Comparison of ENCODE assay signal across 1 cellular context in genomic region chr7:26233902-26234511, GRCh38.
A peak's percentile ranks its signal among the peaks of the same experiment; 100 is the strongest.
TF ChIP-seq lines count a peak whose summit lies in the region.

No MANE protein-coding gene starts in this region.

TF ChIP-seq in K562, 482 proteins besides CTCF, POLR2A, EP300 and RAD21 (continued from another document and continues in another):
- TF ChIP-seq ZNF133 (CRISPR knock-in tag; IDR thresholded peaks at IDR 0.05) (no peak), CAMTA2 (CRISPR knock-in tag; conservative IDR thresholded peaks at IDR 0.05) (no peak), HMBOX1 (IDR thresholded peaks at IDR 0.05) (no peak), DPF2 (IDR thresholded peaks at IDR 0.05) (peak; percentile 95), XRCC4 (IDR thresholded peaks at IDR 0.05; ENCODE audit: extremely low read depth, insufficient read depth, insufficient read length) (no peak), CHD1 (IDR thresholded peaks at IDR 0.05; ENCODE audit: low read length) (no peak), MAFF (IDR thresholded peaks at IDR 0.05; ENCODE audit: low read length) (peak; percentile 93), HNRNPH1 (optimal IDR thresholded peaks at IDR 0.05; ENCODE audit: low read depth, low read length) (no peak), FUS (optimal IDR thresholded peaks at IDR 0.05; ENCODE audit: low read depth, low read length) (no peak), YBX1 (IDR thresholded peaks at IDR 0.05) (no peak), ASH1L (IDR thresholded peaks at IDR 0.05; ENCODE audit: borderline replicate concordance, low read depth, partially characterized antibody) (no peak), PML (IDR thresholded peaks at IDR 0.05; ENCODE audit: low read length) (0 out of 2 replicates have a peak, but pooled peaks have one; percentile 38), TCF7 (IDR thresholded peaks at IDR 0.05; ENCODE audit: borderline replicate concordance) (no peak), SETDB1 (IDR thresholded peaks at IDR 0.05; ENCODE audit: low read length) (no peak), ZNF507 (tag; conservative IDR thresholded peaks at IDR 0.05) (no peak), HMGXB4 (CRISPR knock-in tag; IDR thresholded peaks at IDR 0.05) (no peak), XRCC5 (IDR thresholded peaks at IDR 0.05; ENCODE audit: low read depth, low read length) (no peak), GATA2 (CRISPR knock-in tag; IDR thresholded peaks at IDR 0.05) (peak; percentile 89), EWSR1 (IDR thresholded peaks at IDR 0.05; ENCODE audit: borderline replicate concordance, low read depth, partially characterized antibody) (no peak), ZNF224 (CRISPR knock-in tag; IDR thresholded peaks at IDR 0.05) (no peak), MLX (CRISPR knock-in tag; conservative IDR thresholded peaks at IDR 0.05) (no peak), ZFP91 (CRISPR knock-in tag; IDR thresholded peaks at IDR 0.05) (no peak), CTCFL (IDR thresholded peaks at IDR 0.05; ENCODE audit: borderline replicate concordance, insufficient read depth, low read depth, low read length, poor library complexity, severe bottlenecking) (no peak), SMARCB1 (IDR thresholded peaks at IDR 0.05; ENCODE audit: insufficient read length, low read depth) (no peak), ZNF551 (CRISPR knock-in tag; IDR thresholded peaks at IDR 0.05) (no peak), ZNF232 (CRISPR knock-in tag; IDR thresholded peaks at IDR 0.05) (no peak), CEBPG (CRISPR knock-in tag; IDR thresholded peaks at IDR 0.05) (no peak), CEBPG (tag; conservative IDR thresholded peaks at IDR 0.05 in 1 of 2, IDR thresholded peaks at IDR 0.05 in 1 of 2) (peak in 1 of 2 experiments; percentile 38; a peak in 1 of 4 replicates), DLX4 (CRISPR knock-in tag; IDR thresholded peaks at IDR 0.05) (no peak), CREB5 (CRISPR knock-in tag; IDR thresholded peaks at IDR 0.05) (0 out of 2 replicates have a peak, but pooled peaks have one; percentile 16), HBP1 (CRISPR knock-in tag; IDR thresholded peaks at IDR 0.05) (no peak), MTF1 (CRISPR knock-in tag; IDR thresholded peaks at IDR 0.05; ENCODE audit: borderline replicate concordance) (no peak), MYC (IDR thresholded peaks at IDR 0.05; ENCODE audit: low read depth, low read length) (no peak), MYC (CRISPR knock-in tag; IDR thresholded peaks at IDR 0.05; ENCODE audit: borderline replicate concordance, low read depth) (no peak), POU5F1 (IDR thresholded peaks at IDR 0.05; ENCODE audit: borderline replicate concordance, low read depth, low read length, partially characterized antibody) (no peak), TRIM28 (IDR thresholded peaks at IDR 0.05) (no peak), HMG20A (CRISPR knock-in tag; conservative IDR thresholded peaks at IDR 0.05) (no peak), ZNF695 (CRISPR knock-in tag; IDR thresholded peaks at IDR 0.05) (no peak), NKRF (IDR thresholded peaks at IDR 0.05; ENCODE audit: borderline replicate concordance) (no peak), ZNF668 (CRISPR knock-in tag; IDR thresholded peaks at IDR 0.05) (no peak), ZNF263 (CRISPR knock-in tag; IDR thresholded peaks at IDR 0.05; ENCODE audit: borderline replicate concordance) (no peak), EP400 (IDR thresholded peaks at IDR 0.05) (peak; percentile 69), ZNF717 (CRISPR knock-in tag; IDR thresholded peaks at IDR 0.05) (no peak), OTX1 (CRISPR knock-in tag; IDR thresholded peaks at IDR 0.05) (peak; percentile 85), PPARD (CRISPR knock-in tag; IDR thresholded peaks at IDR 0.05) (no peak), MTA3 (IDR thresholded peaks at IDR 0.05; ENCODE audit: borderline replicate concordance) (0 out of 2 replicates have a peak, but pooled peaks have one; percentile 52), ZFP36 (IDR thresholded peaks at IDR 0.05; ENCODE audit: low read depth, low read length, partially characterized antibody) (peak; percentile 18), KDM2B (CRISPR knock-in tag; IDR thresholded peaks at IDR 0.05) (no peak), HNRNPK (IDR thresholded peaks at IDR 0.05; ENCODE audit: low read depth, low read length, poor library complexity, severe bottlenecking) (no peak), KAT2B (IDR thresholded peaks at IDR 0.05; ENCODE audit: low read depth, low read length) (no peak), RBM39 (optimal IDR thresholded peaks at IDR 0.05; ENCODE audit: low read depth, low read length) (no peak), ETV6 (IDR thresholded peaks at IDR 0.05; ENCODE audit: borderline replicate concordance in 1 of 2, low read depth in 2 of 2, low read length in 1 of 2) (0 out of 4 replicates have a peak, but pooled peaks of 1 of the 2 experiments have one; percentile 21), ETV6 (CRISPR knock-in tag; IDR thresholded peaks at IDR 0.05; ENCODE audit: borderline replicate concordance) (no peak), ZNF445 (CRISPR knock-in tag; IDR thresholded peaks at IDR 0.05; ENCODE audit: low read depth) (peak; percentile 50; the same call in 1 of the 2 replicates), KDM5B (IDR thresholded peaks at IDR 0.05; ENCODE audit: insufficient replicate concordance, low read depth, low read length) (peak; percentile 52), CBX1 (IDR thresholded peaks at IDR 0.05; ENCODE audit: low read depth) (no peak), RHOXF2B (CRISPR knock-in tag; conservative IDR thresholded peaks at IDR 0.05) (no peak; the same call in 1 of the 2 replicates), IFI16 (CRISPR knock-in tag; IDR thresholded peaks at IDR 0.05) (peak; percentile 44; the same call in 1 of the 2 replicates), ZNF324 (CRISPR knock-in tag; IDR thresholded peaks at IDR 0.05) (peak; percentile 54; the same call in 1 of the 2 replicates), HOMEZ (CRISPR knock-in tag; IDR thresholded peaks at IDR 0.05) (no peak), PURB (CRISPR knock-in tag; IDR thresholded peaks at IDR 0.05; ENCODE audit: low read depth) (no peak), ZC3H11A (IDR thresholded peaks at IDR 0.05; ENCODE audit: low read depth, low read length) (no peak), ZNF766 (CRISPR knock-in tag; conservative IDR thresholded peaks at IDR 0.05) (peak; percentile 89), MCM3 (IDR thresholded peaks at IDR 0.05) (no peak), RFX7 (CRISPR knock-in tag; IDR thresholded peaks at IDR 0.05) (no peak), NFIX (CRISPR knock-in tag; IDR thresholded peaks at IDR 0.05; ENCODE audit: low read depth) (no peak)
